In the genomic region with DNA sequence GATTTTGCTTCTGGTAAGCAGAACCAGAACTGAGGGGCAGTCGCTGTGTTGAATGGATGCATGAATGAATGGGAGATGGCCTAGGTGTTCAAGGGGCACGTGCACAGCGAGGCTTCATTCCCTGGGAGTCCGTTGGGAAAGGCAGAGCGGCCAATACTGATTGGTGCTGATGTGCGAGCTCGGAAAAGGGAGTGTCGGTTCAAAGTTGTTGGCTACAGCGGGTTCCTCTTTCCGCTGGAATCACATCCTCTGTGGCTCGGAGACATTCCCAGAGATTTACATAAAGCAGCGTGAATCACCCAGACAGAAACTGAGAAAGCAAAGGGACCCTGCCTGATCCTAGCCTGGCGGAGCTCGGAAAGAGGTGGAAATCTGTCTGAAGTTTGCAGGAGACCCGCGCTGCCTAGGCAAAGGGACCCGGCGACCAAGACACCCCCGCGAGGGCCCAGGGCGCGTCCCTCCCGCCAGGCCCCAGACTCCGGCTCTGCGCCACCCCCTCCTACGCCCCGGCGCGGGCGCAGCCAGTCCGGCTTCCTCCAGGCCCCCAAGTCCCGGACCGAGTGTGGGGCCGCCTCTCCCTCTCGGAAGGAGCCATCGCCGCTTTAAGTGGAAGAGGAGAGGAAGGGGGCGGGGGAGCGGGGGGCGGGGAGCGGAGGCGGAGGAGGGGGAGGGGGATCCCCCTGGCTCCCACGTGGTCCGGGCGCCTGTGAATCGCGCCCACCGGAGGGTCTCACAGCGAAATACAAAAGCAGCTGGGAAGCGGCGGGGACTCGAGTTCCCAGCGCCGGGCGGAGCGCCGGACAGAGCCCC, we compare ENCODE assay signal across 1 cellular context.
TF ChIP-seq lines count a peak whose summit lies in the region.

A gene with protein sequence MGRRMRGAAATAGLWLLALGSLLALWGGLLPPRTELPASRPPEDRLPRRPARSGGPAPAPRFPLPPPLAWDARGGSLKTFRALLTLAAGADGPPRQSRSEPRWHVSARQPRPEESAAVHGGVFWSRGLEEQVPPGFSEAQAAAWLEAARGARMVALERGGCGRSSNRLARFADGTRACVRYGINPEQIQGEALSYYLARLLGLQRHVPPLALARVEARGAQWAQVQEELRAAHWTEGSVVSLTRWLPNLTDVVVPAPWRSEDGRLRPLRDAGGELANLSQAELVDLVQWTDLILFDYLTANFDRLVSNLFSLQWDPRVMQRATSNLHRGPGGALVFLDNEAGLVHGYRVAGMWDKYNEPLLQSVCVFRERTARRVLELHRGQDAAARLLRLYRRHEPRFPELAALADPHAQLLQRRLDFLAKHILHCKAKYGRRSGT (plus strand): TSS at position 774 of the 810 bp plus-strand sequence. CDS start 177 bp downstream, outside the sequence.

TF ChIP-seq in HEK293, 187 proteins besides CTCF, POLR2A, EP300 and RAD21 (continued from another document and continues in another):
- TF ChIP-seq, protein P1, sequence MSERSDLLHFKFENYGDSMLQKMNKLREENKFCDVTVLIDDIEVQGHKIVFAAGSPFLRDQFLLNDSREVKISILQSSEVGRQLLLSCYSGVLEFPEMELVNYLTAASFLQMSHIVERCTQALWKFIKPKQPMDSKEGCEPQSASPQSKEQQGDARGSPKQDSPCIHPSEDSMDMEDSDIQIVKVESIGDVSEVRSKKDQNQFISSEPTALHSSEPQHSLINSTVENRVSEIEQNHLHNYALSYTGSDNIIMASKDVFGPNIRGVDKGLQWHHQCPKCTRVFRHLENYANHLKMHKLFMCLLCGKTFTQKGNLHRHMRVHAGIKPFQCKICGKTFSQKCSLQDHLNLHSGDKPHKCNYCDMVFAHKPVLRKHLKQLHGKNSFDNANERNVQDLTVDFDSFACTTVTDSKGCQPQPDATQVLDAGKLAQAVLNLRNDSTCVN (tag by site-specific recombination; optimal IDR thresholded peaks at IDR 0.05), result peak; percentile 56
- TF ChIP-seq KLF1 (tag by site-specific recombination; IDR thresholded peaks at IDR 0.05), result no peak
- TF ChIP-seq, protein P2, sequence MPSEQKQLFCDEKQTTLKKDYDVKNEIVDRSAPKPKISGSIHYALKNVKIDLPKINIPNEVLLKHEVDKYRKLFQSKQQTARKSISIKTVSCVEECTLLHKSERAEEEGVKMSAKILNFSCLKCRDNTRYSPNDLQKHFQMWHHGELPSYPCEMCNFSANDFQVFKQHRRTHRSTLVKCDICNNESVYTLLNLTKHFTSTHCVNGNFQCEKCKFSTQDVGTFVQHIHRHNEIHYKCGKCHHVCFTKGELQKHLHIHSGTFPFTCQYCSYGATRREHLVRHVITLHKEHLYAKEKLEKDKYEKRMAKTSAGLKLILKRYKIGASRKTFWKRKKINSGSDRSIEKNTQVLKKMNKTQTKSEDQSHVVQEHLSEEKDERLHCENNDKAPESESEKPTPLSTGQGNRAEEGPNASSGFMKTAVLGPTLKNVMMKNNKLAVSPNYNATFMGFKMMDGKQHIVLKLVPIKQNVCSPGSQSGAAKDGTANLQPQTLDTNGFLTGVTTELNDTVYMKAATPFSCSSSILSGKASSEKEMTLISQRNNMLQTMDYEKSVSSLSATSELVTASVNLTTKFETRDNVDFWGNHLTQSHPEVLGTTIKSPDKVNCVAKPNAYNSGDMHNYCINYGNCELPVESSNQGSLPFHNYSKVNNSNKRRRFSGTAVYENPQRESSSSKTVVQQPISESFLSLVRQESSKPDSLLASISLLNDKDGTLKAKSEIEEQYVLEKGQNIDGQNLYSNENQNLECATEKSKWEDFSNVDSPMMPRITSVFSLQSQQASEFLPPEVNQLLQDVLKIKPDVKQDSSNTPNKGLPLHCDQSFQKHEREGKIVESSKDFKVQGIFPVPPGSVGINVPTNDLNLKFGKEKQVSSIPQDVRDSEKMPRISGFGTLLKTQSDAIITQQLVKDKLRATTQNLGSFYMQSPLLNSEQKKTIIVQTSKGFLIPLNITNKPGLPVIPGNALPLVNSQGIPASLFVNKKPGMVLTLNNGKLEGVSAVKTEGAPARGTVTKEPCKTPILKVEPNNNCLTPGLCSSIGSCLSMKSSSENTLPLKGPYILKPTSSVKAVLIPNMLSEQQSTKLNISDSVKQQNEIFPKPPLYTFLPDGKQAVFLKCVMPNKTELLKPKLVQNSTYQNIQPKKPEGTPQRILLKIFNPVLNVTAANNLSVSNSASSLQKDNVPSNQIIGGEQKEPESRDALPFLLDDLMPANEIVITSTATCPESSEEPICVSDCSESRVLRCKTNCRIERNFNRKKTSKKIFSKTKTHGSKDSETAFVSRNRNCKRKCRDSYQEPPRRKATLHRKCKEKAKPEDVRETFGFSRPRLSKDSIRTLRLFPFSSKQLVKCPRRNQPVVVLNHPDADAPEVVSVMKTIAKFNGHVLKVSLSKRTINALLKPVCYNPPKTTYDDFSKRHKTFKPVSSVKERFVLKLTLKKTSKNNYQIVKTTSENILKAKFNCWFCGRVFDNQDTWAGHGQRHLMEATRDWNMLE (tag by site-specific recombination; conservative IDR thresholded peaks at IDR 0.05; ENCODE audit: low read depth), result no peak
- TF ChIP-seq SP3 (tag by site-specific recombination; IDR thresholded peaks at IDR 0.05), result peak; percentile 50
- peak; percentile 53 for TF ChIP-seq GLIS1 (tag by site-specific recombination; IDR thresholded peaks at IDR 0.05)
- TF ChIP-seq ZNF146 (tag by site-specific recombination; IDR thresholded peaks at IDR 0.05), result no peak
- TF ChIP-seq ZBTB8A (tag by site-specific recombination; IDR thresholded peaks at IDR 0.05), result peak; percentile 84
- TF ChIP-seq, protein P3, sequence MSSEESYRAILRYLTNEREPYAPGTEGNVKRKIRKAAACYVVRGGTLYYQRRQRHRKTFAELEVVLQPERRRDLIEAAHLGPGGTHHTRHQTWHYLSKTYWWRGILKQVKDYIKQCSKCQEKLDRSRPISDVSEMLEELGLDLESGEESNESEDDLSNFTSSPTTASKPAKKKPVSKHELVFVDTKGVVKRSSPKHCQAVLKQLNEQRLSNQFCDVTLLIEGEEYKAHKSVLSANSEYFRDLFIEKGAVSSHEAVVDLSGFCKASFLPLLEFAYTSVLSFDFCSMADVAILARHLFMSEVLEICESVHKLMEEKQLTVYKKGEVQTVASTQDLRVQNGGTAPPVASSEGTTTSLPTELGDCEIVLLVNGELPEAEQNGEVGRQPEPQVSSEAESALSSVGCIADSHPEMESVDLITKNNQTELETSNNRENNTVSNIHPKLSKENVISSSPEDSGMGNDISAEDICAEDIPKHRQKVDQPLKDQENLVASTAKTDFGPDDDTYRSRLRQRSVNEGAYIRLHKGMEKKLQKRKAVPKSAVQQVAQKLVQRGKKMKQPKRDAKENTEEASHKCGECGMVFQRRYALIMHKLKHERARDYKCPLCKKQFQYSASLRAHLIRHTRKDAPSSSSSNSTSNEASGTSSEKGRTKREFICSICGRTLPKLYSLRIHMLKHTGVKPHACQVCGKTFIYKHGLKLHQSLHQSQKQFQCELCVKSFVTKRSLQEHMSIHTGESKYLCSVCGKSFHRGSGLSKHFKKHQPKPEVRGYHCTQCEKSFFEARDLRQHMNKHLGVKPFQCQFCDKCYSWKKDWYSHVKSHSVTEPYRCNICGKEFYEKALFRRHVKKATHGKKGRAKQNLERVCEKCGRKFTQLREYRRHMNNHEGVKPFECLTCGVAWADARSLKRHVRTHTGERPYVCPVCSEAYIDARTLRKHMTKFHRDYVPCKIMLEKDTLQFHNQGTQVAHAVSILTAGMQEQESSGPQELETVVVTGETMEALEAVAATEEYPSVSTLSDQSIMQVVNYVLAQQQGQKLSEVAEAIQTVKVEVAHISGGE (tag by site-specific recombination; conservative IDR thresholded peaks at IDR 0.05; ENCODE audit: low read depth), result peak; percentile 36; the same call in 1 of the 2 replicates
- 0 out of 2 replicates have a peak, but pooled peaks have one; percentile 33 for TF ChIP-seq KLF10 (tag by site-specific recombination; IDR thresholded peaks at IDR 0.05)
- TF ChIP-seq, protein P4, sequence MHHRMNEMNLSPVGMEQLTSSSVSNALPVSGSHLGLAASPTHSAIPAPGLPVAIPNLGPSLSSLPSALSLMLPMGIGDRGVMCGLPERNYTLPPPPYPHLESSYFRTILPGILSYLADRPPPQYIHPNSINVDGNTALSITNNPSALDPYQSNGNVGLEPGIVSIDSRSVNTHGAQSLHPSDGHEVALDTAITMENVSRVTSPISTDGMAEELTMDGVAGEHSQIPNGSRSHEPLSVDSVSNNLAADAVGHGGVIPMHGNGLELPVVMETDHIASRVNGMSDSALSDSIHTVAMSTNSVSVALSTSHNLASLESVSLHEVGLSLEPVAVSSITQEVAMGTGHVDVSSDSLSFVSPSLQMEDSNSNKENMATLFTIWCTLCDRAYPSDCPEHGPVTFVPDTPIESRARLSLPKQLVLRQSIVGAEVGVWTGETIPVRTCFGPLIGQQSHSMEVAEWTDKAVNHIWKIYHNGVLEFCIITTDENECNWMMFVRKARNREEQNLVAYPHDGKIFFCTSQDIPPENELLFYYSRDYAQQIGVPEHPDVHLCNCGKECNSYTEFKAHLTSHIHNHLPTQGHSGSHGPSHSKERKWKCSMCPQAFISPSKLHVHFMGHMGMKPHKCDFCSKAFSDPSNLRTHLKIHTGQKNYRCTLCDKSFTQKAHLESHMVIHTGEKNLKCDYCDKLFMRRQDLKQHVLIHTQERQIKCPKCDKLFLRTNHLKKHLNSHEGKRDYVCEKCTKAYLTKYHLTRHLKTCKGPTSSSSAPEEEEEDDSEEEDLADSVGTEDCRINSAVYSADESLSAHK (tag by site-specific recombination; IDR thresholded peaks at IDR 0.05), result no peak
- TF ChIP-seq ZNF76 (tag by site-specific recombination; IDR thresholded peaks at IDR 0.05; ENCODE audit: borderline replicate concordance, low read depth), result no peak
- TF ChIP-seq, protein P5, sequence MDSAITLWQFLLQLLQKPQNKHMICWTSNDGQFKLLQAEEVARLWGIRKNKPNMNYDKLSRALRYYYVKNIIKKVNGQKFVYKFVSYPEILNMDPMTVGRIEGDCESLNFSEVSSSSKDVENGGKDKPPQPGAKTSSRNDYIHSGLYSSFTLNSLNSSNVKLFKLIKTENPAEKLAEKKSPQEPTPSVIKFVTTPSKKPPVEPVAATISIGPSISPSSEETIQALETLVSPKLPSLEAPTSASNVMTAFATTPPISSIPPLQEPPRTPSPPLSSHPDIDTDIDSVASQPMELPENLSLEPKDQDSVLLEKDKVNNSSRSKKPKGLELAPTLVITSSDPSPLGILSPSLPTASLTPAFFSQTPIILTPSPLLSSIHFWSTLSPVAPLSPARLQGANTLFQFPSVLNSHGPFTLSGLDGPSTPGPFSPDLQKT (IDR thresholded peaks at IDR 0.05; ENCODE audit: borderline replicate concordance, low read depth, low read length), result no peak
- TF ChIP-seq, protein P6, sequence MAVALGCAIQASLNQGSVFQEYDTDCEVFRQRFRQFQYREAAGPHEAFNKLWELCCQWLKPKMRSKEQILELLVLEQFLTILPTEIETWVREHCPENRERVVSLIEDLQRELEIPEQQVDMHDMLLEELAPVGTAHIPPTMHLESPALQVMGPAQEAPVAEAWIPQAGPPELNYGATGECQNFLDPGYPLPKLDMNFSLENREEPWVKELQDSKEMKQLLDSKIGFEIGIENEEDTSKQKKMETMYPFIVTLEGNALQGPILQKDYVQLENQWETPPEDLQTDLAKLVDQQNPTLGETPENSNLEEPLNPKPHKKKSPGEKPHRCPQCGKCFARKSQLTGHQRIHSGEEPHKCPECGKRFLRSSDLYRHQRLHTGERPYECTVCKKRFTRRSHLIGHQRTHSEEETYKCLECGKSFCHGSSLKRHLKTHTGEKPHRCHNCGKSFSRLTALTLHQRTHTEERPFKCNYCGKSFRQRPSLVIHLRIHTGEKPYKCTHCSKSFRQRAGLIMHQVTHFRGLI (tag by site-specific recombination; IDR thresholded peaks at IDR 0.05), result peak; percentile 62
- TF ChIP-seq ZNF341 (tag by site-specific recombination; IDR thresholded peaks at IDR 0.05; ENCODE audit: low read depth), result no peak
- peak; percentile 69 for TF ChIP-seq ZFHX2 (tag by site-specific recombination; conservative IDR thresholded peaks at IDR 0.05)
- peak; percentile 74; the same call in 1 of the 2 replicates for TF ChIP-seq ZBTB20 (tag by site-specific recombination; IDR thresholded peaks at IDR 0.05)
- no peak for TF ChIP-seq ZFP41 (tag by site-specific recombination; IDR thresholded peaks at IDR 0.05; ENCODE audit: borderline replicate concordance)
- peak; percentile 99 for TF ChIP-seq ZFP69B (tag by site-specific recombination; IDR thresholded peaks at IDR 0.05)
- no peak for TF ChIP-seq SCRT2 (tag by site-specific recombination; IDR thresholded peaks at IDR 0.05)
- no peak for TF ChIP-seq ZNF660 (tag by site-specific recombination; IDR thresholded peaks at IDR 0.05)
- TF ChIP-seq ZNF366 (tag by site-specific recombination; conservative IDR thresholded peaks at IDR 0.05), result no peak; the same call in 1 of the 2 replicates
- TF ChIP-seq ZNF626 (tag by site-specific recombination; IDR thresholded peaks at IDR 0.05), result no peak
- no peak for TF ChIP-seq ZNF324 (tag by site-specific recombination; IDR thresholded peaks at IDR 0.05)
- TF ChIP-seq GLIS2 (tag by site-specific recombination; IDR thresholded peaks at IDR 0.05), result peak; percentile 78
- no peak for TF ChIP-seq TRIM28 (IDR thresholded peaks at IDR 0.05; ENCODE audit: borderline replicate concordance, low read length)
- TF ChIP-seq, protein P7, sequence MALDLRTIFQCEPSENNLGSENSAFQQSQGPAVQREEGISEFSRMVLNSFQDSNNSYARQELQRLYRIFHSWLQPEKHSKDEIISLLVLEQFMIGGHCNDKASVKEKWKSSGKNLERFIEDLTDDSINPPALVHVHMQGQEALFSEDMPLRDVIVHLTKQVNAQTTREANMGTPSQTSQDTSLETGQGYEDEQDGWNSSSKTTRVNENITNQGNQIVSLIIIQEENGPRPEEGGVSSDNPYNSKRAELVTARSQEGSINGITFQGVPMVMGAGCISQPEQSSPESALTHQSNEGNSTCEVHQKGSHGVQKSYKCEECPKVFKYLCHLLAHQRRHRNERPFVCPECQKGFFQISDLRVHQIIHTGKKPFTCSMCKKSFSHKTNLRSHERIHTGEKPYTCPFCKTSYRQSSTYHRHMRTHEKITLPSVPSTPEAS (tag by site-specific recombination; IDR thresholded peaks at IDR 0.05), result no peak
- no peak for TF ChIP-seq ZNF785 (tag by site-specific recombination; IDR thresholded peaks at IDR 0.05)
- no peak for TF ChIP-seq GLI4 (tag by site-specific recombination; IDR thresholded peaks at IDR 0.05)
- no peak for TF ChIP-seq SCRT1 (tag by site-specific recombination; IDR thresholded peaks at IDR 0.05; ENCODE audit: borderline replicate concordance)
- TF ChIP-seq, protein P8, sequence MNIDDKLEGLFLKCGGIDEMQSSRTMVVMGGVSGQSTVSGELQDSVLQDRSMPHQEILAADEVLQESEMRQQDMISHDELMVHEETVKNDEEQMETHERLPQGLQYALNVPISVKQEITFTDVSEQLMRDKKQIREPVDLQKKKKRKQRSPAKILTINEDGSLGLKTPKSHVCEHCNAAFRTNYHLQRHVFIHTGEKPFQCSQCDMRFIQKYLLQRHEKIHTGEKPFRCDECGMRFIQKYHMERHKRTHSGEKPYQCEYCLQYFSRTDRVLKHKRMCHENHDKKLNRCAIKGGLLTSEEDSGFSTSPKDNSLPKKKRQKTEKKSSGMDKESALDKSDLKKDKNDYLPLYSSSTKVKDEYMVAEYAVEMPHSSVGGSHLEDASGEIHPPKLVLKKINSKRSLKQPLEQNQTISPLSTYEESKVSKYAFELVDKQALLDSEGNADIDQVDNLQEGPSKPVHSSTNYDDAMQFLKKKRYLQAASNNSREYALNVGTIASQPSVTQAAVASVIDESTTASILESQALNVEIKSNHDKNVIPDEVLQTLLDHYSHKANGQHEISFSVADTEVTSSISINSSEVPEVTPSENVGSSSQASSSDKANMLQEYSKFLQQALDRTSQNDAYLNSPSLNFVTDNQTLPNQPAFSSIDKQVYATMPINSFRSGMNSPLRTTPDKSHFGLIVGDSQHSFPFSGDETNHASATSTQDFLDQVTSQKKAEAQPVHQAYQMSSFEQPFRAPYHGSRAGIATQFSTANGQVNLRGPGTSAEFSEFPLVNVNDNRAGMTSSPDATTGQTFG (tag by site-specific recombination; IDR thresholded peaks at IDR 0.05; ENCODE audit: borderline replicate concordance), result no peak
- no peak for TF ChIP-seq HOXC10 (CRISPR knock-in tag; IDR thresholded peaks at IDR 0.05)
- no peak for TF ChIP-seq ZNF473 (tag by site-specific recombination; IDR thresholded peaks at IDR 0.05)
- TF ChIP-seq ZNF530 (tag by site-specific recombination; IDR thresholded peaks at IDR 0.05; ENCODE audit: low read depth), result no peak
- no peak for TF ChIP-seq ZNF677 (tag by site-specific recombination; IDR thresholded peaks at IDR 0.05)
